27 cellular contexts compared by ENCODE assay signal in the genomic region with DNA sequence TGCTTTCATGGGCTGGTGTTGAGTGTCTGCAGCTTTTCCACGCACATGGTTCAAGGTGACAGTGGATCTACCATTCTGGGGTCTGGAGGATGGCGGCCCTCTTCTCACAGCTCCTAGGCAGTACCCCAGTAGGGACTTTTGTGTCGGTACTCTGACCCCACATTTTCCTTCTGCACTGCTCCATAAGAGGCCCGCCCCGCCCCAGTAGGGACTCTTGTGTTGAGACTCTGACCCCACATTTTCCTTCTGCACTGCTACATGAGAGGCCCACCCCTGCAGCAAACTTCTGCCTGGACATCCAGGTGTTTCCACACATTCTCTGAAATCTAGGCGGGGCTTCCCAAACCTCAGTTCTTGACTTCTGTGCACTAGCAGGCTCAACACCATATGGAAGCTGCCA.
"Had no signal": no experiment of that assay in that cellular context is flagged by ENCODE, and none has a peak within 500 bp of the region (broad histone marks: within the 10 kb centered on the region; RNA-seq: fewer than 3 reads in every experiment).

No MANE protein-coding gene starts in this region.

- H3K27ac ChIP-seq: stomach, suprapubic skin, testis, thoracic aorta, thyroid gland, tibial artery, tibial nerve, transverse colon, upper lobe of left lung, uterus, vagina had no signal

- H3K27ac Mint-ChIP-seq: stimulated activated effector memory CD8-positive, alpha-beta T cell treated with anti-CD3 and anti-CD28 coated beads, Interleukin-12 subunit alpha, Interleukin-12 subunit beta, amount 100 ng/mL, for 72 hours; stimulated activated memory B cell treated with anti-CD40 and anti-IgM and Interleukin-4, amounts not matched to agents 10 μg/mL and 1 μg/mL and 100 μg/mL, for 72 hours; stimulated activated naive B cell treated with anti-CD40 and anti-IgM and Interleukin-4, amounts not matched to agents 10 μg/mL and 1 μg/mL and 100 μg/mL, for 72 hours; stimulated activated naive CD8-positive, alpha-beta T cell treated with anti-CD3 and anti-CD28 coated beads, Interleukin-15, Interleukin-2, amounts not matched to agents 100 ng/mL and 50 ng/mL, for 24 hours; type B pancreatic cell had no signal

- H3K27me3 ChIP-seq: stomach, suprapubic skin, testis, thyroid gland, tibial artery, tibial nerve, transverse colon, upper lobe of left lung, uterus, vagina had no signal

- H3K4me3 Mint-ChIP-seq: stimulated activated effector memory CD8-positive, alpha-beta T cell treated with anti-CD3 and anti-CD28 coated beads, Interleukin-12 subunit alpha, Interleukin-12 subunit beta, amount 100 ng/mL, for 72 hours; stimulated activated memory B cell treated with anti-CD40 and anti-IgM and Interleukin-4, amounts not matched to agents 10 μg/mL and 1 μg/mL and 100 μg/mL, for 72 hours; stimulated activated naive B cell treated with anti-CD40 and anti-IgM and Interleukin-4, amounts not matched to agents 10 μg/mL and 1 μg/mL and 100 μg/mL, for 72 hours; stimulated activated naive CD8-positive, alpha-beta T cell treated with anti-CD3 and anti-CD28 coated beads, Interleukin-15, amount 100 ng/mL, for 72 hours; stimulated activated naive CD8-positive, alpha-beta T cell treated with anti-CD3 and anti-CD28 coated beads, Interleukin-15, Interleukin-2, amounts not matched to agents 100 ng/mL and 50 ng/mL, for 24 hours; type B pancreatic cell had no signal

- H3K4me1 Mint-ChIP-seq: stimulated activated effector memory CD8-positive, alpha-beta T cell treated with anti-CD3 and anti-CD28 coated beads, Interleukin-12 subunit alpha, Interleukin-12 subunit beta, amount 100 ng/mL, for 72 hours; stimulated activated memory B cell treated with anti-CD40 and anti-IgM and Interleukin-4, amounts not matched to agents 10 μg/mL and 1 μg/mL and 100 μg/mL, for 72 hours; stimulated activated naive B cell treated with anti-CD40 and anti-IgM and Interleukin-4, amounts not matched to agents 10 μg/mL and 1 μg/mL and 100 μg/mL, for 72 hours; stimulated activated naive CD8-positive, alpha-beta T cell treated with anti-CD3 and anti-CD28 coated beads, Interleukin-15, amount 100 ng/mL, for 72 hours had no signal

- H3K36me3 Mint-ChIP-seq: stimulated activated effector memory CD8-positive, alpha-beta T cell treated with anti-CD3 and anti-CD28 coated beads, Interleukin-12 subunit alpha, Interleukin-12 subunit beta, amount 100 ng/mL, for 72 hours; stimulated activated memory B cell treated with anti-CD40 and anti-IgM and Interleukin-4, amounts not matched to agents 10 μg/mL and 1 μg/mL and 100 μg/mL, for 72 hours; stimulated activated naive B cell treated with anti-CD40 and anti-IgM and Interleukin-4, amounts not matched to agents 10 μg/mL and 1 μg/mL and 100 μg/mL, for 72 hours; type B pancreatic cell had no signal

- H3K4me3 ChIP-seq: stomach, suprapubic skin, testis, thoracic aorta, thyroid gland, tibial artery, tibial nerve, transverse colon, upper lobe of left lung, uterus, vagina had no signal

- H3K27me3 Mint-ChIP-seq: stimulated activated memory B cell treated with anti-CD40 and anti-IgM and Interleukin-4, amounts not matched to agents 10 μg/mL and 1 μg/mL and 100 μg/mL, for 72 hours; stimulated activated naive B cell treated with anti-CD40 and anti-IgM and Interleukin-4, amounts not matched to agents 10 μg/mL and 1 μg/mL and 100 μg/mL, for 72 hours; stimulated activated naive CD8-positive, alpha-beta T cell treated with anti-CD3 and anti-CD28 coated beads, Interleukin-15, amount 100 ng/mL, for 72 hours; stimulated activated naive CD8-positive, alpha-beta T cell treated with anti-CD3 and anti-CD28 coated beads, Interleukin-15, Interleukin-2, amounts not matched to agents 100 ng/mL and 50 ng/mL, for 24 hours; type B pancreatic cell had no signal

- H3K9me3 ChIP-seq: suprapubic skin, testis, thoracic aorta, thyroid gland, tibial artery, transverse colon, upper lobe of left lung, uterus, vagina had no signal

- H3K9me3 Mint-ChIP-seq: type B pancreatic cell had no signal

- ATAC-seq: stimulated activated effector memory CD8-positive, alpha-beta T cell treated with anti-CD3 and anti-CD28 coated beads, Interleukin-12 subunit alpha, Interleukin-12 subunit beta, amount 100 ng/mL, for 72 hours; stimulated activated memory B cell treated with anti-CD40 and anti-IgM and Interleukin-4, amounts not matched to agents 10 μg/mL and 1 μg/mL and 100 μg/mL, for 72 hours; stimulated activated naive B cell treated with anti-CD40 and anti-IgM and Interleukin-4, amounts not matched to agents 10 μg/mL and 1 μg/mL and 100 μg/mL, for 72 hours; stimulated activated naive CD8-positive, alpha-beta T cell treated with anti-CD3 and anti-CD28 coated beads, Interleukin-15, amount 100 ng/mL, for 72 hours; stimulated activated naive CD8-positive, alpha-beta T cell treated with anti-CD3 and anti-CD28 coated beads, Interleukin-15, Interleukin-2, amounts not matched to agents 100 U/mL and 50 U/mL, for 24 hours had no signal

- H3K36me3 ChIP-seq: stomach, suprapubic skin, thoracic aorta, thyroid gland, tibial artery, tibial nerve, transverse colon, upper lobe of left lung, uterus, vagina had no signal

- H3K4me1 ChIP-seq: stomach, suprapubic skin, testis, thyroid gland, tibial artery, tibial nerve, transverse colon, upper lobe of left lung, uterus, vagina had no signal

- DNase-seq: stimulated activated CD4-positive, alpha-beta T cell treated with anti-CD3 and anti-CD28 coated beads, Interleukin-2, amount 100 ng/mL, for 48 hours; stimulated activated CD4-positive, alpha-beta T cell treated with anti-CD3 and anti-CD28 coated beads, Interleukin-4, amount 100 ng/mL, for 1 hour; stimulated activated CD4-positive, alpha-beta T cell treated with anti-CD3 and anti-CD28 coated beads, Interleukin-4, amount 100 ng/mL, for 24 hours; stimulated activated CD4-positive, alpha-beta T cell treated with anti-CD3 and anti-CD28 coated beads, Interleukin-4, amount 100 ng/mL, for 4 hours; stimulated activated CD8-positive, alpha-beta memory T cell treated with anti-CD3 and anti-CD28 coated beads, Interleukin-4, amount 100 ng/mL, for 48 hours; stimulated activated naive B cell treated with anti-CD40 and anti-IgM and Interleukin-4, amounts not matched to agents 10 μg/mL and 1 μg/mL and 100 μg/mL, for 72 hours; stimulated activated naive CD4-positive, alpha-beta T cell; stimulated activated naive CD4-positive, alpha-beta T cell treated with Interleukin-2 at 50 U/mL for 16 hours; stimulated activated naive CD8-positive, alpha-beta T cell treated with anti-CD3 and anti-CD28 coated beads, Interleukin-15, amount 100 ng/mL, for 72 hours; stimulated activated naive CD8-positive, alpha-beta T cell treated with anti-CD3 and anti-CD28 coated beads, Interleukin-15, Interleukin-2, amounts not matched to agents 100 U/mL and 50 U/mL, for 24 hours; stomach; substantia nigra; testis; thyroid gland; tibial artery; transverse colon; trophoblast cell; upper lobe of left lung; uterus had no signal
